Comparison of ENCODE assay signal across 20 cellular contexts in the genomic region with DNA sequence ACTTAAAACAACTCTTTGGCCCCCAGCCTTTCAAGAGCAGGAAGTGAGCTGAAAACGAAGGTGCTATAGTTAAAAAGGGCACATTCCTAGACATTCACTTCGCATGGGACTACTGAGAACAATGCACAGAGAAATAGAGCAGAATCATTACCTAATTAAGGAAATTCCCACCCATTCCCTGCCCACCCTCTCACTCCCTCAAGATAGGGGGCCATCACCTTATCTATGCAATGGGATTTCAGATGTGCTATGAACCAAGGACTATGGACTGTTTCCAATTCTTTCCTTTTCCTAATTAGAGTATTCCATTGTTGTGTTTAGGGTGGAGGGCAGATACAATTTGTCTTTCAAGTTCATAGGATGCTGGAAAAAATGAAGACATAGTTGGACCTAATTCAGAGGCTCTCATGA.
"Had no signal": no experiment of that assay in that cellular context is flagged by ENCODE, and none has a peak within 500 bp of the region (broad histone marks: within the 10 kb centered on the region; RNA-seq: fewer than 3 reads in every experiment).

No MANE protein-coding gene starts in this region.

- H3K27me3 ChIP-seq: gastrocnemius medialis, tibial nerve, vagina had no signal

- H3K36me3 ChIP-seq: gastrocnemius medialis, tibial nerve, vagina had no signal

- H3K27ac Mint-ChIP-seq: activated CD4-positive, alpha-beta T cell treated with anti-CD3 and anti-CD28 coated beads for 36 hours; activated naive CD8-positive, alpha-beta T cell treated with anti-CD3 and anti-CD28 coated beads for 36 hours; activated T-helper 1 cell treated with anti-CD3 and anti-CD28 coated beads, Interleukin-12 subunit alpha, Interleukin-12 subunit beta, Interleukin-2, Interleukin-4 antibody, amounts not matched to agents 30 ng/mL and 10 ng/mL and 1 ng/mL, durations not matched to agents 14 hours and 24 hours and 36 hours; nephron progenitor cell had no signal

- H3K4me3 ChIP-seq: gastrocnemius medialis, tibial nerve, vagina had no signal

- H3K9me3 ChIP-seq: gastrocnemius medialis, tibial nerve, vagina had no signal

- H3K4me1 Mint-ChIP-seq: activated CD4-positive, alpha-beta T cell treated with anti-CD3 and anti-CD28 coated beads for 36 hours; activated naive CD8-positive, alpha-beta T cell treated with anti-CD3 and anti-CD28 coated beads for 36 hours; nephron progenitor cell had no signal

- H3K9me3 Mint-ChIP-seq: activated naive CD8-positive, alpha-beta T cell treated with anti-CD3 and anti-CD28 coated beads for 36 hours; activated T-helper 1 cell treated with anti-CD3 and anti-CD28 coated beads, Interleukin-12 subunit alpha, Interleukin-12 subunit beta, Interleukin-2, Interleukin-4 antibody, amounts not matched to agents 30 ng/mL and 10 ng/mL and 1 ng/mL, durations not matched to agents 14 hours and 24 hours and 36 hours; nephron progenitor cell had no signal

- DNase-seq: activated CD4-positive, alpha-beta T cell treated with anti-CD3 and anti-CD28 coated beads for 36 hours; activated CD4-positive, alpha-beta T cell treated with anti-CD3 and anti-CD28 coated beads, Interleukin-2, amount 50 U/mL, for 48 hours; activated naive CD8-positive, alpha-beta T cell treated with anti-CD3 and anti-CD28 coated beads for 36 hours; activated T-cell treated with anti-CD3 and anti-CD28 coated beads for 4 hours; amniotic stem cell; caudate nucleus; erythroblast; gastrocnemius medialis; islet precursor cell; nephron progenitor cell; occipital lobe; posterior cingulate gyrus; stimulated activated CD4-positive, alpha-beta T cell treated with anti-CD3 and anti-CD28 coated beads, Interleukin-2, amount 100 ng/mL, for 24 hours; stimulated activated naive CD8-positive, alpha-beta T cell treated with anti-CD3 and anti-CD28 coated beads, Interleukin-15, Interleukin-2, amounts not matched to agents 100 U/mL and 50 U/mL, for 24 hours; SW 1271; T-helper 2 cell had no signal

- H3K27me3 Mint-ChIP-seq: activated CD4-positive, alpha-beta T cell treated with anti-CD3 and anti-CD28 coated beads for 36 hours; activated naive CD8-positive, alpha-beta T cell treated with anti-CD3 and anti-CD28 coated beads for 36 hours had no signal

- FAIRE-seq: colon had no signal

- ATAC-seq: activated CD4-positive, alpha-beta T cell treated with anti-CD3 and anti-CD28 coated beads for 36 hours; stimulated activated naive CD8-positive, alpha-beta T cell treated with anti-CD3 and anti-CD28 coated beads, Interleukin-15, Interleukin-2, amounts not matched to agents 100 U/mL and 50 U/mL, for 24 hours had no signal

- H3K4me3 Mint-ChIP-seq: activated CD4-positive, alpha-beta T cell treated with anti-CD3 and anti-CD28 coated beads for 36 hours; activated naive CD8-positive, alpha-beta T cell treated with anti-CD3 and anti-CD28 coated beads for 36 hours; activated T-helper 1 cell treated with anti-CD3 and anti-CD28 coated beads, Interleukin-12 subunit alpha, Interleukin-12 subunit beta, Interleukin-2, Interleukin-4 antibody, amounts not matched to agents 30 ng/mL and 10 ng/mL and 1 ng/mL, durations not matched to agents 14 hours and 24 hours and 36 hours; nephron progenitor cell had no signal

- H3K36me3 Mint-ChIP-seq: activated naive CD8-positive, alpha-beta T cell treated with anti-CD3 and anti-CD28 coated beads for 36 hours had no signal

- H3K4me1 ChIP-seq: vagina had no signal

- H3K27ac ChIP-seq: gastrocnemius medialis, tibial nerve, vagina had no signal
